9 cellular contexts compared by ENCODE assay signal in the genomic region with DNA sequence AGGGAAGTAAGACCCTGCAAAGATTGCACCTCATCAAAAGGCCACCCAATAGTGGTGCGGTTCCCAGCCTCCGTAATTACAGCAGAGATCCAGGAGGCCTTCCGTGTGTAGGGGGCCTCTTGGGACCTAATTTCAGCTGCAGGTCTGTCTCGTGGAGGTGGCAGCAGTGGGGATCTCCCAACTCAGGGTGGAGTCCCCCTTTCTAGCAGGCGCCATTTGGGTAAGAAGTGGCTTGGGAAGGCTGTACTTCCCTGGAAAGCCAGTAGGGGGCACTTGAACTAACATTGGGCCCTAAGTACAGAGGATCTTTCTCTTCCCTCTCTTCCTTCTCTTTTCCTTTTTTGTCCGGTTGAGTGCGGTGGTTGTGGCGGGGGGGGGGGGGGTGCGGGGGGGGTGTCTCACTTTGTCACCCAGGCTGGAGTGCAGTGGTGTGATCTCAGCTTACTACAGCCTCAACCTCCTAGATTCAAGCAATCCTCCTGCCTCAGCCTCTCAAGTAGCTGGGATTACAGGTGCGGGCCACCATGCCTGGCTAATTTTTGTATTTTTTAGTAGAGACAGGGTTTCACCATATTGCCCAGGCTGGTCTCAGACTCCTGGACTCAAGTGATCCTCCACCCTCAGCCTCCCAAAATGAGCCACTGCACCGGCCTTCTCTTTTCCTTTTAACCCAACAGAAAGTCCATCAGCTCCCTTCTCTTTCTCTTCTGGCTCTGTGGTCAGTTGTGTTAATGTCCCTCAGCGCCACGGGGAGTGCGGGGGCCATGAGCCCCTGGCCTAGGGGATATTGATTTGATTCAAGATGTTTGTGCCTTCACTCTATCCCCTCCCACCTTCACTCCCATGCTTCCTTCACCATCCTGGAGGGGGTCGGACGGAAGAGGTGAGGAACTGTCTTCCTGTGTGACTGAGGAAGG. TPM values are rescaled to one million over a fixed set of nuclear protein-coding genes. Genes with fewer than 3 reads are reported as not detected.
DNase-seq lines count a peak whose midpoint lies in the region; ATAC-seq and TF ChIP-seq lines count a peak whose summit lies in the region.
"Had no signal": no experiment of that assay in that cellular context is flagged by ENCODE, and none has a peak within 500 bp of the region (broad histone marks: within the 10 kb centered on the region; RNA-seq: fewer than 3 reads in every experiment).

No MANE protein-coding gene starts in this region.

- no peaks in the 10 kb centered on the region for H4K20me1 ChIP-seq in PC-3 (ENCODE audit: low read length)

- H3K4me2 ChIP-seq in PC-3 (ENCODE audit: low read length), result peak overlapping the region; percentile 67

- no peaks in the 10 kb centered on the region for H3K9me3 ChIP-seq in PC-3 (ENCODE audit: low read length)

- peaks cover 13% of the 10 kb centered on the region for H3K36me3 Mint-ChIP-seq in effector memory CD8-positive, alpha-beta T cell (ENCODE audit: insufficient read depth)

- H3K4me3 ChIP-seq in PC-3 (ENCODE audit: low read length), result no peak overlapping the region

- peak overlapping the region; percentile 49 for H3K9ac ChIP-seq in PC-3 (ENCODE audit: low read length)

- CTCF ChIA-PET in PC-3 (lab: Charles Lee), result interaction anchor here (3.1 kb wide), 1 partner anchor 33 kb away, joined by 23 read pairs; the partner anchor contains the start of genes CENPO and PTRHD1

- H3K4me1 ChIP-seq in PC-3 (ENCODE audit: insufficient read depth, low read length), result peaks cover 22% of the 10 kb centered on the region

- H3K36me3 ChIP-seq in PC-3 (ENCODE audit: low read depth, low read length), result peaks cover 27% of the 10 kb centered on the region

- no peaks in the 10 kb centered on the region for H3K79me2 ChIP-seq in PC-3 (ENCODE audit: low read length)

- H3K9me3 Mint-ChIP-seq in effector memory CD8-positive, alpha-beta T cell, result no peaks in the 10 kb centered on the region
- H3K9me3 Mint-ChIP-seq: activated naive CD4-positive, alpha-beta T cell treated with anti-CD3 and anti-CD28 coated beads, Interleukin-2, amount 50 U/mL, for 24 hours had no signal

- H3K27ac Mint-ChIP-seq in effector memory CD8-positive, alpha-beta T cell, result peak overlapping the region in 1 of 2 donors; percentile 85

- TF ChIP-seq CTCF in PC-3 (conservative IDR thresholded peaks at IDR 0.05; ENCODE audit: low read depth, low read length), result peak; percentile 57

- no peak overlapping the region for H3K4me3 Mint-ChIP-seq in effector memory CD8-positive, alpha-beta T cell
- H3K4me3 Mint-ChIP-seq: activated naive CD4-positive, alpha-beta T cell treated with anti-CD3 and anti-CD28 coated beads, Interleukin-2, amount 50 U/mL, for 24 hours had no signal

- no TSS peak for BruUV-seq in PC-3 (replicated peaks; lab: Mats Ljungman, UMichigan)

- no peaks in the 10 kb centered on the region for H3K27me3 Mint-ChIP-seq in effector memory CD8-positive, alpha-beta T cell
- H3K27me3 Mint-ChIP-seq: activated naive CD4-positive, alpha-beta T cell treated with anti-CD3 and anti-CD28 coated beads, Interleukin-2, amount 50 U/mL, for 24 hours had no signal

- no peak overlapping the region for H2AFZ ChIP-seq in PC-3 (ENCODE audit: low read length)

- H3K4me1 Mint-ChIP-seq in effector memory CD8-positive, alpha-beta T cell (ENCODE audit: low read depth in 2 of 2), result peaks cover 20 to 21% of the 10 kb centered on the region in 2 donors

- POLR2A ChIA-PET in PC-3 (lab: Charles Lee; ENCODE audit: unreplicated experiment), result no interaction called here

- no peaks in the 10 kb centered on the region for H3K27me3 ChIP-seq in PC-3 (ENCODE audit: low read length)

- no peaks in the 10 kb centered on the region for H3F3A ChIP-seq in PC-3 (ENCODE audit: low read length, unreplicated experiment)

- peak overlapping the region; percentile 88 for H3K27ac ChIP-seq in PC-3 (ENCODE audit: low read length)

- ATAC-seq in PC-3 (no peak), HG03039 (IDR thresholded peaks at IDR 0.05; ENCODE audit: unreplicated experiment) (no peak)
- peak; percentile 44 for ATAC-seq in effector memory CD8-positive, alpha-beta T cell (replicated peaks)

- intact Hi-C loops in PC-3 (cut with micrococcal nuclease), result no loop called here

- DNase-seq in activated effector memory CD4-positive, alpha-beta T cell treated with anti-CD3 and anti-CD28 coated beads, Interleukin-2, amount 50 U/mL, for 16 hours, result peak; percentile 73
- DNase-seq in activated effector memory CD4-positive, alpha-beta T cell treated with Interleukin-2 at 50 U/mL for 16 hours, result no peak
- DNase-seq in PC-3 (peak; percentile 20), DMS79 (lab: John Stamatoyannopoulos, UW) (no peak), NCI-H1436 treated with DMSO at 0.1 percent for 48 hours (lab: John Stamatoyannopoulos, UW) (no peak)
- DNase-seq in effector memory CD8-positive, alpha-beta T cell, result peak in 2 of 3 experiments; percentile 20 to 22
- DNase-seq in stimulated activated CD4-positive, alpha-beta T cell treated with anti-CD3 and anti-CD28 coated beads, Interleukin-1b, Interleukin-23, amount 100 ng/mL, for 48 hours, result peak; percentile 35

- H3K9me2 ChIP-seq in PC-3 (replicated peaks; ENCODE audit: low read length), result no peaks in the 10 kb centered on the region

RNA-seq across cellular contexts. Expression of gene CENPO, which starts 32.0 kb away (rescaled TPM):
- 41.4 and 68.5 TPM in 2 replicates for total RNA-seq in PC-3 (2014; rRNA removed)

RNA-seq across cellular contexts. Expression of gene PTRHD1, which starts 32.0 kb away (rescaled TPM):
- 35.8 and 68.6 TPM in 2 replicates for total RNA-seq in PC-3 (2014; rRNA removed)

Comparison
In these comparisons a context has a peak if more than half of its experiments do, and no peak if none do; other contexts are left out.
1. DNase-seq: peak in activated effector memory CD4-positive, alpha-beta T cell treated with anti-CD3 and anti-CD28 coated beads, Interleukin-2, amount 50 U/mL, for 16 hours (single experiment), PC-3 (single experiment), effector memory CD8-positive, alpha-beta T cell (2 of 3) and stimulated activated CD4-positive, alpha-beta T cell treated with anti-CD3 and anti-CD28 coated beads, Interleukin-1b, Interleukin-23, amount 100 ng/mL, for 48 hours (single experiment); none in activated effector memory CD4-positive, alpha-beta T cell treated with Interleukin-2 at 50 U/mL for 16 hours (single experiment), DMS79 (single experiment) and NCI-H1436 treated with DMSO at 0.1 percent for 48 hours (single experiment).